Comparison of ENCODE assay signal across 1 cellular context in the genomic region with DNA sequence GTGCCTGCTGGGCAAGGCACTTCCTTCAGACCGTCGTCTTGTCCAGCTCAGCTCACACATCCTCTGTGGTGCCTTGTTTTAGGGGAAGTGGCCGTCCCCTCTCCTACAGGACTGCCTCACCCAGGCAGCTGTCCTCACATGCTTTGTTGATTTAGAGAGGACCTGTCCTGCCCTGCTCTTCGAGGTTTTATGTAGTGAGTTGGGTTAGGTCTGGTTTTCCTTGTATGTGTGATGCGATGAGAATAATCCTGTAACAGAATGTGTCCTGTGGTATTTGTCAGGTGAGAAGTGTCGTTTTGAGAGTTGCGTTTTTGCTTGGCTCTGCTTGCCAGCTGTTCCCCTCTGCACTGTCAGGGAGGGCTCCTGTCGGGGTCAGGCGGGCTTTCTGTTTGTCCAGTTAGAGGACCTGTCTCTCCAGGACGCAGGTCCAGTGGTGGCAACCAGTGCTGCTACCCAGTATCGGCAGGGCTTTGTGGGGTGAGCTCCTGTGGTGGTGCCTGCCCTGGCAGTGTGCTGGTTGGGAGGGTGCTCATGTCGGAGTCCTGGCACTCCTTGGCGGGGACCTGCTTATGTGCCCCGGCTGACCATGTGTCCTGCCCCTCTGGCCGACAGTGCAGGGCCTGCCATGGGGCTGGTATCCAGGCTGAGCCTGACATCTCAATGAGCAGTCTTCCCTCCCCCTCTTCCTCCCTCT.
TF ChIP-seq lines count a peak whose summit lies in the region.

No MANE protein-coding gene starts in this region.

TF ChIP-seq in A549, 52 proteins besides CTCF, POLR2A, EP300 and RAD21 (continued from another document):
- no peak for TF ChIP-seq BHLHE40 (IDR thresholded peaks at IDR 0.05; ENCODE audit: low read depth, low read length)
